Comparison of ENCODE assay signal across 9 cellular contexts in genomic region chr19:10006335-10006708, GRCh38. TPM values are rescaled to one million over a fixed set of nuclear protein-coding genes. Genes with fewer than 3 reads are reported as not detected.
A peak's percentile ranks its signal among the peaks of the same experiment; 100 is the strongest.
DNase-seq lines count a peak whose midpoint lies in the region; ATAC-seq and TF ChIP-seq lines count a peak whose summit lies in the region.
"Had no signal": no experiment of that assay in that cellular context is flagged by ENCODE, and none has a peak within 500 bp of the region (broad histone marks: within the 10 kb centered on the region; RNA-seq: fewer than 3 reads in every experiment).

No MANE protein-coding gene starts in this region.

- POLR2A ChIA-PET in naive thymus-derived CD4-positive, alpha-beta T cell (lab: Charles Lee): no interaction called here

- peak; percentile 35 for DNase-seq in stimulated activated naive CD8-positive, alpha-beta T cell treated with anti-CD3 and anti-CD28 coated beads, Interleukin-15, Interleukin-2, amounts not matched to agents 100 U/mL and 50 U/mL, for 24 hours
- DNase-seq in stimulated activated naive CD8-positive, alpha-beta T cell treated with anti-CD3 and anti-CD28 coated beads, Interleukin-15, amount 100 ng/mL, for 72 hours: no peak
- DNase-seq in effector memory CD8-positive, alpha-beta T cell: peak in 2 of 3 experiments; percentile 7 to 12
- no peak for DNase-seq in naive thymus-derived CD4-positive, alpha-beta T cell
- DNase-seq in NCI-H1436 treated with DMSO at 0.1 percent for 48 hours (lab: John Stamatoyannopoulos, UW): no peak
- no peak for DNase-seq in DMS53 (lab: John Stamatoyannopoulos, UW)

- no peak for TF ChIP-seq CTCF in nephron (IDR thresholded peaks at IDR 0.05; ENCODE audit: unreplicated experiment in 3 of 3)

- no peaks in the 10 kb centered on the region for H3K9me3 ChIP-seq in naive thymus-derived CD4-positive, alpha-beta T cell (ENCODE audit: control insufficient read depth in 2 of 3, low read length in 3 of 3)

- H3K27ac ChIP-seq in naive thymus-derived CD4-positive, alpha-beta T cell (ENCODE audit: low read depth, low read length): no peak overlapping the region

- peaks cover 0 to 3% of the 10 kb centered on the region in 2 donors for H3K4me1 ChIP-seq in naive thymus-derived CD4-positive, alpha-beta T cell (ENCODE audit: control insufficient read depth in 2 of 2, insufficient read depth in 2 of 2, low read length in 2 of 2)

- peaks cover 42% of the 10 kb centered on the region for H3K4me1 Mint-ChIP-seq in stimulated activated naive CD8-positive, alpha-beta T cell treated with anti-CD3 and anti-CD28 coated beads, Interleukin-15, amount 100 ng/mL, for 72 hours
- peaks cover 38 to 41% of the 10 kb centered on the region in 2 donors for H3K4me1 Mint-ChIP-seq in effector memory CD8-positive, alpha-beta T cell (ENCODE audit: low read depth in 2 of 2)
- peaks cover 22% of the 10 kb centered on the region for H3K4me1 Mint-ChIP-seq in nephron
- peaks cover 6 to 30% (median 17%) of the 10 kb centered on the region in 7 donors for H3K4me1 Mint-ChIP-seq in naive thymus-derived CD4-positive, alpha-beta T cell

- peak; percentile 26 for ATAC-seq in stimulated activated naive CD8-positive, alpha-beta T cell treated with anti-CD3 and anti-CD28 coated beads, Interleukin-15, Interleukin-2, amounts not matched to agents 100 U/mL and 50 U/mL, for 24 hours
- no peak for ATAC-seq in stimulated activated naive CD8-positive, alpha-beta T cell treated with anti-CD3 and anti-CD28 coated beads, Interleukin-15, amount 100 ng/mL, for 72 hours
- peak; percentile 43 for ATAC-seq in effector memory CD8-positive, alpha-beta T cell (replicated peaks)
- no peak for ATAC-seq in naive thymus-derived CD4-positive, alpha-beta T cell
- no peak for ATAC-seq in HG03175 (IDR thresholded peaks at IDR 0.05; ENCODE audit: unreplicated experiment)

- H3K9me3 Mint-ChIP-seq in stimulated activated naive CD8-positive, alpha-beta T cell treated with anti-CD3 and anti-CD28 coated beads, Interleukin-15, amount 100 ng/mL, for 72 hours: no peaks in the 10 kb centered on the region
- peaks cover 0 to 2% of the 10 kb centered on the region in 2 donors for H3K9me3 Mint-ChIP-seq in effector memory CD8-positive, alpha-beta T cell
- H3K9me3 Mint-ChIP-seq in nephron: no peaks in the 10 kb centered on the region
- H3K9me3 Mint-ChIP-seq in naive thymus-derived CD4-positive, alpha-beta T cell: peaks cover 0 to 10% (median 4%) of the 10 kb centered on the region in 11 donors

- intact Hi-C loops in naive thymus-derived CD4-positive, alpha-beta T cell (cut with micrococcal nuclease): no loop called here

- peaks cover 0 to 18% of the 10 kb centered on the region in 2 donors for H3K27me3 ChIP-seq in naive thymus-derived CD4-positive, alpha-beta T cell (ENCODE audit: control insufficient read depth in 2 of 2, insufficient read depth in 2 of 2, low read length in 2 of 2)

- H3K36me3 Mint-ChIP-seq in effector memory CD8-positive, alpha-beta T cell (ENCODE audit: insufficient read depth): peaks cover 9% of the 10 kb centered on the region
- no peaks in the 10 kb centered on the region for H3K36me3 Mint-ChIP-seq in nephron (ENCODE audit: low read depth)
- peaks cover 0 to 5% (median 3%) of the 10 kb centered on the region in 5 donors for H3K36me3 Mint-ChIP-seq in naive thymus-derived CD4-positive, alpha-beta T cell

- H3K27me3 Mint-ChIP-seq in stimulated activated naive CD8-positive, alpha-beta T cell treated with anti-CD3 and anti-CD28 coated beads, Interleukin-15, amount 100 ng/mL, for 72 hours: peaks cover 84% of the 10 kb centered on the region
- peaks cover 78 to 93% of the 10 kb centered on the region in 2 donors for H3K27me3 Mint-ChIP-seq in effector memory CD8-positive, alpha-beta T cell
- H3K27me3 Mint-ChIP-seq in nephron (ENCODE audit: low read depth): peaks cover 43% of the 10 kb centered on the region
- peaks cover 32 to 67% (median 61%) of the 10 kb centered on the region in 5 donors for H3K27me3 Mint-ChIP-seq in naive thymus-derived CD4-positive, alpha-beta T cell

- no peaks in the 10 kb centered on the region for H3K36me3 ChIP-seq in naive thymus-derived CD4-positive, alpha-beta T cell (ENCODE audit: control insufficient read depth in 2 of 3, insufficient read depth in 3 of 3, low read length in 3 of 3)

- H3K27ac Mint-ChIP-seq in stimulated activated naive CD8-positive, alpha-beta T cell treated with anti-CD3 and anti-CD28 coated beads, Interleukin-15, amount 100 ng/mL, for 72 hours: no peak overlapping the region
- H3K27ac Mint-ChIP-seq in effector memory CD8-positive, alpha-beta T cell: peak overlapping the region in 1 of 2 donors; percentile 39
- peak overlapping the region in 2 of 3 experiments; percentile 16 to 58 for H3K27ac Mint-ChIP-seq in nephron
- H3K27ac Mint-ChIP-seq in naive thymus-derived CD4-positive, alpha-beta T cell: peak overlapping the region in 1 of 9 donors; percentile 6

- no peak overlapping the region for H3K4me3 ChIP-seq in naive thymus-derived CD4-positive, alpha-beta T cell (ENCODE audit: low read length)

- CTCF ChIA-PET in naive thymus-derived CD4-positive, alpha-beta T cell (lab: Charles Lee): no interaction called here

- no peak overlapping the region for H3K4me3 Mint-ChIP-seq in stimulated activated naive CD8-positive, alpha-beta T cell treated with anti-CD3 and anti-CD28 coated beads, Interleukin-15, amount 100 ng/mL, for 72 hours
- H3K4me3 Mint-ChIP-seq in effector memory CD8-positive, alpha-beta T cell: peak overlapping the region; percentile 63 to 74
- no peak overlapping the region for H3K4me3 Mint-ChIP-seq in nephron
- no peak overlapping the region for H3K4me3 Mint-ChIP-seq in naive thymus-derived CD4-positive, alpha-beta T cell

RNA-seq across cellular contexts. Expression of gene COL5A3, which starts 4.0 kb away (rescaled TPM):
- 1 to 10 TPM in 1 of 5 experiments, under 1 TPM in 3, not detected in 1; 0.05 to 1.9 (median 0.09) TPM for total RNA-seq in naive thymus-derived CD4-positive, alpha-beta T cell
- polyA plus RNA-seq in naive thymus-derived CD4-positive, alpha-beta T cell: not detected

RNA-seq across cellular contexts. Expression of gene RDH8, which starts 7.0 kb away (rescaled TPM):
- not detected for total RNA-seq in naive thymus-derived CD4-positive, alpha-beta T cell
- polyA plus RNA-seq in naive thymus-derived CD4-positive, alpha-beta T cell: not detected
- total RNA-seq: T-helper 1 cell treated with Interleukin-12 subunit alpha and Interleukin-12 subunit beta and Interleukin-4 antibody, amounts not matched to agents 30 ng/mL and 1 ng/mL, for 36 hours had no signal

Comparison
In these comparisons a context has a peak if more than half of its experiments do, and no peak if none do; other contexts are left out.
1. ATAC-seq: peak in stimulated activated naive CD8-positive, alpha-beta T cell treated with anti-CD3 and anti-CD28 coated beads, Interleukin-15, Interleukin-2, amounts not matched to agents 100 U/mL and 50 U/mL, for 24 hours (single experiment) and effector memory CD8-positive, alpha-beta T cell (single experiment); none in stimulated activated naive CD8-positive, alpha-beta T cell treated with anti-CD3 and anti-CD28 coated beads, Interleukin-15, amount 100 ng/mL, for 72 hours (single experiment), naive thymus-derived CD4-positive, alpha-beta T cell (single experiment) and HG03175 (single experiment).
2. DNase-seq: peak in stimulated activated naive CD8-positive, alpha-beta T cell treated with anti-CD3 and anti-CD28 coated beads, Interleukin-15, Interleukin-2, amounts not matched to agents 100 U/mL and 50 U/mL, for 24 hours (single experiment) and effector memory CD8-positive, alpha-beta T cell (2 of 3); none in stimulated activated naive CD8-positive, alpha-beta T cell treated with anti-CD3 and anti-CD28 coated beads, Interleukin-15, amount 100 ng/mL, for 72 hours (0 of 2), naive thymus-derived CD4-positive, alpha-beta T cell (0 of 9), NCI-H1436 treated with DMSO at 0.1 percent for 48 hours (single experiment) and DMS53 (single experiment).
3. H3K27ac Mint-ChIP-seq: peak in nephron (2 of 3); none in stimulated activated naive CD8-positive, alpha-beta T cell treated with anti-CD3 and anti-CD28 coated beads, Interleukin-15, amount 100 ng/mL, for 72 hours (0 of 2).
4. H3K4me3 Mint-ChIP-seq: peak in effector memory CD8-positive, alpha-beta T cell (2 of 2); none in stimulated activated naive CD8-positive, alpha-beta T cell treated with anti-CD3 and anti-CD28 coated beads, Interleukin-15, amount 100 ng/mL, for 72 hours (0 of 2), nephron (0 of 3) and naive thymus-derived CD4-positive, alpha-beta T cell (0 of 10).